8 cellular contexts compared by ENCODE assay signal in the genomic region with DNA sequence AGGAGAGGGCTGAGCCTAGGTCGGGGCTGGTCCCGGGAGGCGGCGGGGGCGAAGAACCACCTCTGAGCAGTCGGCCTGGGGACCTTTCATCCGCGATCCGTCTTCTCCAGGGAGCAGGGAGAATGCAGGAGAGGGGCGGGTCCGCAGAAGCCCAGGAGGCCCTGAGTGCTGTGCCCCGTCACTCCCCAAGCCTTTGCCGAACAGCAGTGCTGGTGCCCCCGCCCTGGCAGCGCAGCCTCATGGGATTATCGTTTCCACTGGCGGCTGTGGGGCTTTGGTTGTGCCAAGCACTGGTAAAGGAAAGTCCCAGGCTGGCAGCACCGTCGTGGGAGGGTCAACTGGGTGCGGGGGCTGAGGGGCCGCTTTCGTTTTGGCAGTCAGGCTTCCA. TPM values are rescaled to one million over a fixed set of nuclear protein-coding genes. Genes with fewer than 3 reads are reported as not detected.
A peak's percentile ranks its signal among the peaks of the same experiment; 100 is the strongest.
DNase-seq lines count a peak whose midpoint lies in the region; ATAC-seq and TF ChIP-seq lines count a peak whose summit lies in the region.

No MANE protein-coding gene starts in this region.

- no peak for TF ChIP-seq POLR2A in adrenal gland (IDR thresholded peaks at IDR 0.05)

- DNase-seq in BE2C (peak; percentile 24), adrenal gland (peak in 1 of 7 donors; percentile 27), left lobe of liver (ENCODE audit: low spot score) (no peak), iPS-NIHi11 (ENCODE audit: low spot score) (no peak), NCI-H1930 (lab: John Stamatoyannopoulos, UW) (no peak), GF-D8 (lab: John Stamatoyannopoulos, UW) (no peak)

- H3K27me3 ChIP-seq in BE2C (no peaks in the 10 kb centered on the region), adrenal gland (no peaks in the 10 kb centered on the region), thymus (ENCODE audit: control insufficient read depth, insufficient read depth) (no peaks in the 10 kb centered on the region)

- H3K36me3 ChIP-seq in BE2C, result peaks cover 34% of the 10 kb centered on the region
- H3K36me3 ChIP-seq in adrenal gland (replicated peaks in 1 of 2), result peaks cover 0 to 35% of the 10 kb centered on the region in 2 donors
- H3K36me3 ChIP-seq in thymus (ENCODE audit: control insufficient read depth, insufficient read depth), result peaks cover 36% of the 10 kb centered on the region

- peak overlapping the region; percentile 93 for H3K4me3 ChIP-seq in BE2C (ENCODE audit: low read depth, low read length)
- H3K4me3 ChIP-seq in adrenal gland, result peak overlapping the region; percentile 74 to 100 (median 93)
- H3K4me3 ChIP-seq in thymus (ENCODE audit: low read length), result peak overlapping the region; percentile 80

- 2 to 17% (median 3%) methylated on average over 5 to 22 of the region's 22 CpGs for WGBS in adrenal gland, 4 donors
- 7% methylated on average over 22 of the region's 22 CpGs for WGBS in thymus

- intact Hi-C loops in adrenal gland (cut with DNase I), result no loop called here

- TF ChIP-seq CTCF in BE2C (IDR thresholded peaks at IDR 0.05; ENCODE audit: low read depth, low read length), result no peak
- no peak for TF ChIP-seq CTCF in adrenal gland (IDR thresholded peaks at IDR 0.05)

- no peaks in the 10 kb centered on the region for H3K4me1 ChIP-seq in BE2C
- H3K4me1 ChIP-seq in adrenal gland (replicated peaks in 1 of 2), result peaks cover 7 to 21% of the 10 kb centered on the region in 2 donors
- H3K4me1 ChIP-seq in thymus (ENCODE audit: control insufficient read depth, insufficient read depth, low read length), result peaks cover 7% of the 10 kb centered on the region

- H3K27ac ChIP-seq in adrenal gland, result peak overlapping the region in 1 of 5 donors; percentile 79
- no peak overlapping the region for H3K27ac ChIP-seq in thymus (ENCODE audit: low read depth)

- no peaks in the 10 kb centered on the region for H3K9me3 ChIP-seq in BE2C
- no peaks in the 10 kb centered on the region for H3K9me3 ChIP-seq in adrenal gland (replicated peaks in 1 of 3)
- H3K9me3 ChIP-seq in thymus (ENCODE audit: control insufficient read depth), result no peaks in the 10 kb centered on the region

- ATAC-seq in HG03135 (IDR thresholded peaks at IDR 0.05; ENCODE audit: unreplicated experiment) (peak; percentile 2), left lobe of liver (peak; percentile 3)

RNA-seq across cellular contexts. Expression of a gene that starts 0.6 kb away (rescaled TPM):
- 123 TPM for polyA plus RNA-seq in BE2C (2012; ENCODE audit: insufficient read depth, insufficient read length, low read depth)
- total RNA-seq in adrenal gland (100 to 1,000 TPM in 1 of 8 donors, 10 to 100 TPM in 7; 22.3 to 137 (median 36.2) TPM), left lobe of liver (18.6 TPM)
- polyA plus RNA-seq in adrenal gland (100 to 1,000 TPM in 2 of 3 donors, 10 to 100 TPM in 1; 10.8 to 106 (median 105) TPM), thymus (52.3 TPM)

RNA-seq across cellular contexts. Expression of a gene that starts 5.8 kb away (rescaled TPM):
- polyA plus RNA-seq in BE2C (2012; ENCODE audit: insufficient read depth, insufficient read length, low read depth), result not detected
- total RNA-seq in adrenal gland, result under 1 TPM in 1 of 8 donors, not detected in 7; 0.47 TPM
- under 1 TPM in 2 of 3 donors, not detected in 1; 0.20 to 0.64 TPM for polyA plus RNA-seq in adrenal gland
- total RNA-seq in left lobe of liver, result not detected
- polyA plus RNA-seq in thymus, result 0.82 TPM

RNA-seq across cellular contexts. Expression of a gene that starts 7.9 kb away (rescaled TPM):
- 7,238 TPM for polyA plus RNA-seq in BE2C (2012; ENCODE audit: insufficient read depth, insufficient read length, low read depth)
- total RNA-seq in adrenal gland (1,000 to 10,000 TPM; 1,192 to 2,338 (median 1,739) TPM), left lobe of liver (545 TPM)
- polyA plus RNA-seq in adrenal gland (1,000 to 10,000 TPM; 1,045 to 4,016 (median 2,050) TPM), thymus (2,485 TPM)

RNA-seq across cellular contexts. Expression of a gene that starts 8.8 kb away (rescaled TPM):
- polyA plus RNA-seq in BE2C (2012; ENCODE audit: insufficient read depth, insufficient read length, low read depth), result 1.8 TPM
- total RNA-seq in adrenal gland (under 1 TPM in 2 of 8 donors, not detected in 6; 0.47 to 0.53 TPM), left lobe of liver (1.7 TPM)
- polyA plus RNA-seq in adrenal gland (1 to 10 TPM in 2 of 3 donors, not detected in 1; 1.3 to 3.3 TPM), thymus (5.7 TPM)

RNA-seq across cellular contexts. Expression of a gene that starts 11.5 kb away (rescaled TPM):
- polyA plus RNA-seq in BE2C (2012; ENCODE audit: insufficient read depth, insufficient read length, low read depth), result 149 TPM
- total RNA-seq in adrenal gland (10 to 100 TPM; 16.4 to 37.6 (median 27.8) TPM), left lobe of liver (20.3 TPM)
- polyA plus RNA-seq in adrenal gland (10 to 100 TPM; 17.4 to 60.8 (median 54.4) TPM), thymus (28.0 TPM)
